ENCODE assay signal across 8 cellular contexts in genomic region chr13:24159921-24160324, GRCh38. TPM values are rescaled to one million over a fixed set of nuclear protein-coding genes. Genes with fewer than 3 reads are reported as not detected.
DNase-seq lines count a peak whose midpoint lies in the region; ATAC-seq, FAIRE-seq and TF ChIP-seq lines count a peak whose summit lies in the region.

No MANE protein-coding gene starts in this region.

- no peak for TF ChIP-seq EP300 in esophagus muscularis mucosa (IDR thresholded peaks at IDR 0.05)

- 60% methylated on average over 9 of the region's 9 CpGs for WGBS in esophagus muscularis mucosa
- 39 to 46% (median 40%) methylated on average over 9 of the region's 9 CpGs for WGBS in psoas muscle, 3 donors

- peaks cover 13 to 39% (median 30%) of the 10 kb centered on the region in 4 donors for H3K4me1 ChIP-seq in esophagus muscularis mucosa
- H3K4me1 ChIP-seq in psoas muscle: no peaks in the 10 kb centered on the region

- H3K36me3 ChIP-seq in esophagus muscularis mucosa: no peaks in the 10 kb centered on the region
- H3K36me3 ChIP-seq in psoas muscle (ENCODE audit: insufficient read depth in 1 of 2, low read depth in 1 of 2): no peaks in the 10 kb centered on the region

- no peaks in the 10 kb centered on the region for H3K9me3 ChIP-seq in esophagus muscularis mucosa
- H3K9me3 ChIP-seq in psoas muscle: no peaks in the 10 kb centered on the region

- H3K4me3 ChIP-seq in esophagus muscularis mucosa: peak overlapping the region; percentile 68 to 88 (median 73)
- peak overlapping the region; percentile 81 for H3K4me3 ChIP-seq in psoas muscle

- H3K27ac ChIP-seq in esophagus muscularis mucosa (replicated peaks in 1 of 4) (peak overlapping the region; percentile 65 to 80 (median 72)), psoas muscle (peak overlapping the region; percentile 12)

- peaks cover 0 to 38% (median 4%) of the 10 kb centered on the region in 4 donors for H3K27me3 ChIP-seq in esophagus muscularis mucosa
- peaks cover 0 to 35% (median 8%) of the 10 kb centered on the region in 3 donors for H3K27me3 ChIP-seq in psoas muscle (ENCODE audit: insufficient read depth in 3 of 3, low read length in 2 of 3)

- intact Hi-C loops in esophagus muscularis mucosa (cut with DNase I): loop anchor here (5.0 to 10.0 kb wide), 2 partner anchors 52 to 105 kb away; no protein-coding TSS in a partner anchor
- intact Hi-C loops in psoas muscle (cut with DNase I): loop anchor here in 1 of 2 donors (5.0 kb wide), 1 partner anchor 52 kb away; no protein-coding TSS in a partner anchor

- DNase-seq in GM12892 (ENCODE audit: insufficient read length) (no peak), RCC 7860 (ENCODE audit: low spot score) (peak; percentile 30), esophagus muscularis mucosa (ENCODE audit: extremely low spot score) (no peak), psoas muscle (no peak), NCI-H1105 (lab: John Stamatoyannopoulos, UW) (no peak), GM20000 (ENCODE audit: low spot score) (no peak), HCEC 1CT (no peak)

- peak; percentile 24 for FAIRE-seq in GM12892 (lab: Jason Lieb, UNC)
- no peak for FAIRE-seq in RCC 7860 (lab: Jason Lieb, UNC)

- TF ChIP-seq POLR2A in GM12892 (IDR thresholded peaks at IDR 0.05; ENCODE audit: low read depth, low read length): no peak
- TF ChIP-seq POLR2A in esophagus muscularis mucosa (IDR thresholded peaks at IDR 0.05; ENCODE audit: low read depth): no peak

- ATAC-seq in psoas muscle (no peak), HG03108 (IDR thresholded peaks at IDR 0.05; ENCODE audit: unreplicated experiment) (no peak)

- TF ChIP-seq CTCF in esophagus muscularis mucosa (IDR thresholded peaks at IDR 0.05) (no peak), psoas muscle (IDR thresholded peaks at IDR 0.05) (no peak), GM20000 (IDR thresholded peaks at IDR 0.05; ENCODE audit: extremely low read depth, missing control alignments) (no peak)

RNA-seq across cellular contexts. Expression of gene SPATA13, which starts 0.6 kb away (rescaled TPM):
- 5.6 TPM for polyA plus RNA-seq in GM12892 (2012; ENCODE audit: missing spikeins)
- total RNA-seq in esophagus muscularis mucosa (10 to 100 TPM in 3 of 4 donors, 1 to 10 TPM in 1; 9.1 to 21.6 (median 17.1) TPM), psoas muscle (1 to 10 TPM; 2.2 to 5.8 (median 4.1) TPM)
- polyA plus RNA-seq in psoas muscle: 1 to 10 TPM in 2 of 3 donors, under 1 TPM in 1; 0.87 to 2.5 (median 1.7) TPM
